ENCODE assay signal across 19 cellular contexts in genomic region chr2:729363-729762, GRCh38.
"Had no signal": no experiment of that assay in that cellular context is flagged by ENCODE, and none has a peak within 500 bp of the region (broad histone marks: within the 10 kb centered on the region; RNA-seq: fewer than 3 reads in every experiment).

No MANE protein-coding gene starts in this region.

- H3K9me3 Mint-ChIP-seq: activated naive CD4-positive, alpha-beta T cell treated with anti-CD3 and anti-CD28 coated beads, Interleukin-2, amount 50 U/mL, for 24 hours; activated T-helper 2 cell treated with anti-CD3 and anti-CD28 coated beads, Interferon-gamma antibody, Interleukin-2, Interleukin-4, amounts not matched to agents 10 μg/mL and 5 μg/mL and 100 μg/mL, durations not matched to agents 14 hours and 24 hours and 36 hours; naive thymus-derived CD8-positive, alpha-beta T cell had no signal

- H3K36me3 ChIP-seq: right lobe of liver, spleen had no signal

- DNase-seq: activated CD4-positive, alpha-beta T cell treated with anti-CD3 and anti-CD28 coated beads, Interleukin-2, amount 50 U/mL, for 1 hour; activated CD4-positive, CD25-positive, alpha-beta regulatory T cell; activated T-cell treated with anti-CD3 and anti-CD28 coated beads for 4 hours; central memory CD4-positive, alpha-beta T cell; cortex of kidney; effector memory CD4-positive, alpha-beta T cell; islet precursor cell; mammary epithelial cell; mucosa of descending colon; naive thymus-derived CD8-positive, alpha-beta T cell; psoas muscle; right lobe of liver; spleen; stimulated activated CD4-positive, alpha-beta T cell treated with anti-CD3 and anti-CD28 coated beads, Interleukin-1b, Interleukin-23, amount 100 ng/mL, for 48 hours; stimulated activated naive CD4-positive, alpha-beta T cell; trophoblast cell had no signal

- H3K4me3 ChIP-seq: mucosa of descending colon, psoas muscle, right lobe of liver, spleen had no signal

- H3K27me3 ChIP-seq: right lobe of liver had no signal

- H3K27ac ChIP-seq: psoas muscle, right lobe of liver, spleen had no signal

- H3K4me1 ChIP-seq: psoas muscle, right lobe of liver, spleen had no signal

- H3K4me3 Mint-ChIP-seq: activated naive CD4-positive, alpha-beta T cell treated with anti-CD3 and anti-CD28 coated beads, Interleukin-2, amount 50 U/mL, for 24 hours had no signal

- H3K4me1 Mint-ChIP-seq: activated naive CD4-positive, alpha-beta T cell treated with anti-CD3 and anti-CD28 coated beads, Interleukin-2, amount 50 U/mL, for 24 hours had no signal

- FAIRE-seq: TTC549 had no signal

- H3K36me3 Mint-ChIP-seq: activated naive CD4-positive, alpha-beta T cell treated with anti-CD3 and anti-CD28 coated beads, Interleukin-2, amount 50 U/mL, for 24 hours; naive thymus-derived CD8-positive, alpha-beta T cell had no signal

- H3K9me3 ChIP-seq: mucosa of descending colon, psoas muscle, right lobe of liver, spleen had no signal

- H3K27ac Mint-ChIP-seq: activated naive CD4-positive, alpha-beta T cell treated with anti-CD3 and anti-CD28 coated beads, Interleukin-2, amount 50 U/mL, for 24 hours; activated T-helper 2 cell treated with anti-CD3 and anti-CD28 coated beads, Interferon-gamma antibody, Interleukin-2, Interleukin-4, amounts not matched to agents 10 μg/mL and 5 μg/mL and 100 μg/mL, durations not matched to agents 14 hours and 24 hours and 36 hours; naive thymus-derived CD8-positive, alpha-beta T cell had no signal
